Comparison of ENCODE assay signal across 27 cellular contexts in the genomic region with DNA sequence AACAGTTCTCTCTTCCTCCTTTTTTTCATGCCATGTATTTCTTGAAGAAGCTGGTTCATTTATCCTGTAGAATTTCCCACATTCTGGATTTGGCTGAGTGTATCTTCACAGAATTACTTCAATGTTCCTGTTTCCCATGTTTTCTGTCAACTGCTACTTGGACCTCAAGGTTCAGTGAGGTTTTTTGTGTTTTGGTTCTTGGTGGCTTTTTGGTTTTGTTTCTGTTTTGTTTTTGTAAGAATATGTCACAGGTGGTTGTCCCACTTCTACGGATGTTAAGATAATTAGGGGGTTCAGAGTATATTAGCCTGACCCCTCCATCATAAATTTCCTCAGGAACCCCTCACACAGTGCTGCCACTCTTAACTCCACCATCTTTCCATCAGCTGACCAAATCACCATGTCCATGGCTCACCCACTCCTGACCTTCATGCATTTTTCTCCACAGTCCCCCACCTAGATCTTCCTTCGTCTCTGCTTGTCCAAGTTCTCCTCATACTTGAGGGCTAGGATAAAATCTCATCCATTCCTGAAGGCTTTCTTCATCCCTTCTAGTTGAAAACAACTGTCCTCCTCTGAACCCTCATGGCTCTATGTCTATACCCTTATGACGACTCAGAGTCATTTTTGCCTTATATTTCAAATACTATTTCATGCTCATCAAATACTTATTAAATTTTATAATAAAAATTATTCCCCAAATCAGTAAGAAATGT.
"Had no signal": no experiment of that assay in that cellular context is flagged by ENCODE, and none has a peak within 500 bp of the region (broad histone marks: within the 10 kb centered on the region; RNA-seq: fewer than 3 reads in every experiment).

No MANE protein-coding gene starts in this region.

- H3K4me1 ChIP-seq: breast epithelium, esophagus muscularis mucosa, foreskin keratinocyte, stomach, upper lobe of right lung had no signal

- H3K27me3 ChIP-seq: breast epithelium, esophagus muscularis mucosa, foreskin keratinocyte, heart left ventricle, ovary, stomach, thyroid gland, upper lobe of right lung had no signal

- H3K4me3 Mint-ChIP-seq: activated CD4-positive, alpha-beta T cell treated with anti-CD3 and anti-CD28 coated beads for 36 hours; activated CD8-positive, alpha-beta memory T cell treated with anti-CD3 and anti-CD28 coated beads, Interleukin-2, amount 10 ng/mL, durations not matched to agents 7 days and 5 days; activated CD8-positive, alpha-beta T cell treated with anti-CD3 and anti-CD28 coated beads, Interleukin-2, amount 10 ng/mL, durations not matched to agents 7 days and 5 days; activated naive CD4-positive, alpha-beta T cell treated with anti-CD3 and anti-CD28 coated beads, Interleukin-2, amount 50 U/mL, for 24 hours; activated naive CD8-positive, alpha-beta T cell treated with anti-CD3 and anti-CD28 coated beads, Interleukin-2, amount 50 U/mL, for 24 hours; natural killer cell treated with Interleukin-12 subunit alpha and Interleukin-12 subunit beta and Interleukin-15 and Interleukin-18, amount 100 ng/mL, for 72 hours had no signal

- DNase-seq: activated CD4-positive, alpha-beta T cell treated with anti-CD3 and anti-CD28 coated beads for 36 hours; activated CD4-positive, CD25-positive, alpha-beta regulatory T cell; activated CD8-positive, alpha-beta memory T cell treated with anti-CD3 and anti-CD28 coated beads, Interleukin-2, amount 10 ng/mL, durations not matched to agents 7 days and 5 days; activated CD8-positive, alpha-beta T cell treated with anti-CD3 and anti-CD28 coated beads, Interleukin-2, amount 10 ng/mL, durations not matched to agents 7 days and 5 days; activated naive CD8-positive, alpha-beta T cell treated with anti-CD3 and anti-CD28 coated beads, Interleukin-2, amount 50 U/mL, for 24 hours; activated T-cell treated with anti-CD3 and anti-CD28 coated beads, Interleukin-2, amount 50 U/mL, for 48 hours; amygdala; central memory CD4-positive, alpha-beta T cell; effector CD4-positive, alpha-beta T cell; foreskin keratinocyte; heart left ventricle; lower lobe of right lung; mesendoderm; ovary; stimulated activated CD4-positive, alpha-beta T cell treated with anti-CD3 and anti-CD28 coated beads, Interleukin-2, amount 100 ng/mL, for 24 hours; stomach; T-helper 2 cell; thyroid gland; upper lobe of right lung had no signal

- H3K27ac Mint-ChIP-seq: activated CD4-positive, alpha-beta T cell treated with anti-CD3 and anti-CD28 coated beads for 36 hours; activated CD8-positive, alpha-beta memory T cell treated with anti-CD3 and anti-CD28 coated beads, Interleukin-2, amount 10 ng/mL, durations not matched to agents 7 days and 5 days; activated CD8-positive, alpha-beta T cell treated with anti-CD3 and anti-CD28 coated beads, Interleukin-2, amount 10 ng/mL, durations not matched to agents 7 days and 5 days; activated naive CD4-positive, alpha-beta T cell treated with anti-CD3 and anti-CD28 coated beads, Interleukin-2, amount 50 U/mL, for 24 hours; activated T-helper 2 cell treated with anti-CD3 and anti-CD28 coated beads, Interferon-gamma antibody, Interleukin-2, Interleukin-4, amounts not matched to agents 10 μg/mL and 5 μg/mL and 100 μg/mL, durations not matched to agents 14 hours and 24 hours and 36 hours; natural killer cell treated with Interleukin-12 subunit alpha and Interleukin-12 subunit beta and Interleukin-15 and Interleukin-18, amount 100 ng/mL, for 72 hours; progenitor cell of endocrine pancreas had no signal

- H3K27me3 Mint-ChIP-seq: activated CD4-positive, alpha-beta T cell treated with anti-CD3 and anti-CD28 coated beads for 36 hours; activated CD8-positive, alpha-beta memory T cell treated with anti-CD3 and anti-CD28 coated beads, Interleukin-2, amount 10 ng/mL, durations not matched to agents 7 days and 5 days; activated naive CD4-positive, alpha-beta T cell treated with anti-CD3 and anti-CD28 coated beads, Interleukin-2, amount 50 U/mL, for 24 hours; activated naive CD8-positive, alpha-beta T cell treated with anti-CD3 and anti-CD28 coated beads, Interleukin-2, amount 50 U/mL, for 24 hours; natural killer cell treated with Interleukin-12 subunit alpha and Interleukin-12 subunit beta and Interleukin-15 and Interleukin-18, amount 100 ng/mL, for 72 hours; progenitor cell of endocrine pancreas had no signal

- ATAC-seq: activated CD4-positive, alpha-beta T cell treated with anti-CD3 and anti-CD28 coated beads for 36 hours; activated CD8-positive, alpha-beta memory T cell treated with anti-CD3 and anti-CD28 coated beads, Interleukin-2, amount 10 ng/mL, durations not matched to agents 7 days and 5 days; activated CD8-positive, alpha-beta T cell treated with anti-CD3 and anti-CD28 coated beads, Interleukin-2, amount 10 ng/mL, durations not matched to agents 7 days and 5 days; activated naive CD8-positive, alpha-beta T cell treated with anti-CD3 and anti-CD28 coated beads, Interleukin-2, amount 50 U/mL, for 24 hours; foreskin keratinocyte; heart left ventricle; natural killer cell treated with Interleukin-12 subunit alpha and Interleukin-12 subunit beta and Interleukin-15 and Interleukin-18, amount 100 ng/mL, for 72 hours; sciatic nerve; upper lobe of right lung had no signal

- H3K4me3 ChIP-seq: breast epithelium, esophagus muscularis mucosa, heart left ventricle, lower lobe of right lung, ovary, skin epidermis, stomach, thyroid gland, upper lobe of right lung had no signal

- H3K9me3 Mint-ChIP-seq: activated naive CD4-positive, alpha-beta T cell treated with anti-CD3 and anti-CD28 coated beads, Interleukin-2, amount 50 U/mL, for 24 hours; activated naive CD8-positive, alpha-beta T cell treated with anti-CD3 and anti-CD28 coated beads, Interleukin-2, amount 50 U/mL, for 24 hours; activated T-helper 2 cell treated with anti-CD3 and anti-CD28 coated beads, Interferon-gamma antibody, Interleukin-2, Interleukin-4, amounts not matched to agents 10 μg/mL and 5 μg/mL and 100 μg/mL, durations not matched to agents 14 hours and 24 hours and 36 hours; natural killer cell treated with Interleukin-12 subunit alpha and Interleukin-12 subunit beta and Interleukin-15 and Interleukin-18, amount 100 ng/mL, for 72 hours had no signal

- H3K9me3 ChIP-seq: breast epithelium, esophagus muscularis mucosa, heart left ventricle, lower lobe of right lung, ovary, stomach, thyroid gland, upper lobe of right lung had no signal

- H3K27ac ChIP-seq: breast epithelium, esophagus muscularis mucosa, foreskin keratinocyte, heart left ventricle, lower lobe of right lung, ovary, stomach, thyroid gland, upper lobe of right lung had no signal

- H3K36me3 ChIP-seq: breast epithelium, esophagus muscularis mucosa, heart left ventricle, lower lobe of right lung, ovary, stomach, thyroid gland, upper lobe of right lung had no signal

- H3K36me3 Mint-ChIP-seq: activated CD8-positive, alpha-beta memory T cell treated with anti-CD3 and anti-CD28 coated beads, Interleukin-2, amount 10 ng/mL, durations not matched to agents 7 days and 5 days; natural killer cell treated with Interleukin-12 subunit alpha and Interleukin-12 subunit beta and Interleukin-15 and Interleukin-18, amount 100 ng/mL, for 72 hours had no signal
